ENCODE assay signal across 23 cellular contexts in genomic region chr10:24553051-24553612, GRCh38.
"Had no signal": no experiment of that assay in that cellular context is flagged by ENCODE, and none has a peak within 500 bp of the region (broad histone marks: within the 10 kb centered on the region; RNA-seq: fewer than 3 reads in every experiment).

No MANE protein-coding gene starts in this region.

- H3K4me2 ChIP-seq: neural progenitor cell had no signal

- H3K27ac ChIP-seq: foreskin keratinocyte, heart right ventricle, neural progenitor cell, skin epidermis, testis, transverse colon had no signal

- H3K4me3 Mint-ChIP-seq: activated CD8-positive, alpha-beta memory T cell treated with anti-CD3 and anti-CD28 coated beads, Interleukin-2, amount 10 ng/mL, durations not matched to agents 7 days and 5 days; activated CD8-positive, alpha-beta T cell treated with anti-CD3 and anti-CD28 coated beads for 36 hours; activated naive CD8-positive, alpha-beta T cell; activated T-cell treated with anti-CD3 and anti-CD28 coated beads, Interleukin-2, amount 50 U/mL, for 72 hours; central memory CD8-positive, alpha-beta T cell; dendritic cell treated with granulocyte-macrophage colony-stimulating factor and Interleukin-4, amounts not matched to agents 40 ng/mL and 50 ng/mL, for 4 days; endodermal cell; mesothelial cell of epicardium; naive thymus-derived CD4-positive, alpha-beta T cell; neural progenitor cell; WTC11 had no signal

- H3K36me3 ChIP-seq: neural progenitor cell, transverse colon had no signal

- H3K9me3 Mint-ChIP-seq: activated CD8-positive, alpha-beta T cell treated with anti-CD3 and anti-CD28 coated beads for 36 hours; activated T-cell treated with anti-CD3 and anti-CD28 coated beads, Interleukin-2, amount 50 U/mL, for 72 hours; central memory CD8-positive, alpha-beta T cell; endodermal cell; mesothelial cell of epicardium; naive thymus-derived CD4-positive, alpha-beta T cell; neural progenitor cell had no signal

- H3K27me3 Mint-ChIP-seq: activated CD8-positive, alpha-beta memory T cell treated with anti-CD3 and anti-CD28 coated beads, Interleukin-2, amount 10 ng/mL, durations not matched to agents 7 days and 5 days; activated CD8-positive, alpha-beta T cell treated with anti-CD3 and anti-CD28 coated beads for 36 hours; activated naive CD8-positive, alpha-beta T cell; dendritic cell treated with granulocyte-macrophage colony-stimulating factor and Interleukin-4, amounts not matched to agents 40 ng/mL and 50 ng/mL, for 4 days; naive thymus-derived CD4-positive, alpha-beta T cell had no signal

- DNase-seq: activated CD8-positive, alpha-beta memory T cell treated with anti-CD3 and anti-CD28 coated beads, Interleukin-2, amount 10 ng/mL, durations not matched to agents 7 days and 5 days; activated naive CD4-positive, alpha-beta T cell treated with Interleukin-2 at 50 U/mL for 16 hours; activated T-cell treated with anti-CD3 and anti-CD28 coated beads for 4 hours; heart right ventricle; left cardiac atrium; left ventricle myocardium superior; posterior cingulate gyrus; stimulated activated CD4-positive, alpha-beta T cell treated with anti-CD3 and anti-CD28 coated beads, Interleukin-12 subunit alpha, Interleukin-12 subunit beta, amount 100 ng/mL, for 4 hours had no signal

- H3K27me3 ChIP-seq: foreskin keratinocyte, heart right ventricle, neural progenitor cell, testis, transverse colon had no signal

- H3K36me3 Mint-ChIP-seq: activated CD8-positive, alpha-beta memory T cell treated with anti-CD3 and anti-CD28 coated beads, Interleukin-2, amount 10 ng/mL, durations not matched to agents 7 days and 5 days; activated naive CD8-positive, alpha-beta T cell; naive thymus-derived CD4-positive, alpha-beta T cell; WTC11 had no signal

- ATAC-seq: sciatic nerve had no signal

- H2AFZ ChIP-seq: neural progenitor cell had no signal

- H3K9me3 ChIP-seq: heart right ventricle, testis, transverse colon had no signal

- H3K4me3 ChIP-seq: heart right ventricle, neural progenitor cell, skin epidermis, testis, transverse colon had no signal

- H3K27ac Mint-ChIP-seq: activated CD8-positive, alpha-beta memory T cell treated with anti-CD3 and anti-CD28 coated beads, Interleukin-2, amount 10 ng/mL, durations not matched to agents 7 days and 5 days; activated CD8-positive, alpha-beta T cell treated with anti-CD3 and anti-CD28 coated beads for 36 hours; activated naive CD8-positive, alpha-beta T cell; activated T-cell treated with anti-CD3 and anti-CD28 coated beads, Interleukin-2, amount 50 U/mL, for 72 hours; dendritic cell treated with granulocyte-macrophage colony-stimulating factor and Interleukin-4, amounts not matched to agents 40 ng/mL and 50 ng/mL, for 4 days; endodermal cell; mesothelial cell of epicardium; neural progenitor cell; WTC11 had no signal

- H3K4me1 ChIP-seq: neural progenitor cell had no signal
